1 cellular context compared by ENCODE assay signal in the genomic region with DNA sequence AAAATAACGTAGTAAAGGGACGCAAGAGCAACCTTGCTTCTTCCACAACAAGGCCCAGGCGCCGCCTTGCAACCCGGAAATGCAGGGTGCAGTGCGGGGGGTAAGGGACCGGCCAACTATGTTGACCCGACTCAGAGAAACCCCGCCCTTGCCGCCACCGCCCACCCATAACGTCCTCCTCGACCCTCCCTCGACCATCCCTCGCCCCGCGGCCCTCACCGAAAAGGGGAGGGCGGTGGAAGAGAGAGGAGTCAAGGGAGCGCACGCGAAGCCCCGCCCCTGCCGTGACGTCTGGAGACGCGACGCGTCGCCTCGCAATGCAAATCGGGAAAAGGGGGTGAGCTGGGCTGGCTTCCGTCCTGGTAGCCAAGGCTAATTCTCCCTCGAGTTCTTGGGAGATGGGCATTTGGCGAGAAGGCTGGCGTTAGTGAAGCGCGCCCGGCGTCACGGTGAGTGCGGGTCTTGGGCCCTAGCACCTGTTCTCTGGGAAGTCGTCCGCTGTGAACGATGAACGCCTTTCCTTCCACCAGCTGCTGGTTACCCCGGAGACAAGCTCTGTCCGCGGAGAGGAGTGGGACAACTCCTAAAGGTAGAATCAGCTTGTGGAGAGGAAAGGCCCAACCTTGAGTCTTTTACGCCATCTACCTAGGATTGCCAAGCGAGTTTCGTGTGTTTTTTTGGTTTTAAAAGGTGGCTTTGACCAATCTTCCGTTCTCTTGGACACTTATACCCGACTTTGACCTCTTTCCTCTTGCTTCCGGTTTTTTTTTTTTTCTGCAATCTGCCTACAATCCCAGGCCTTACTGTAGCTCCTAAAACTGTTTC.
TF ChIP-seq lines count a peak whose summit lies in the region.

TSS of gene USP8 (plus strand) at position 340 of the 825 bp plus-strand sequence. CDS start 14,669 bp downstream, outside the sequence.

TF ChIP-seq in K562, 482 proteins besides CTCF, POLR2A, EP300 and RAD21 (continued from another document and continues in another):
- TF ChIP-seq, protein P1, sequence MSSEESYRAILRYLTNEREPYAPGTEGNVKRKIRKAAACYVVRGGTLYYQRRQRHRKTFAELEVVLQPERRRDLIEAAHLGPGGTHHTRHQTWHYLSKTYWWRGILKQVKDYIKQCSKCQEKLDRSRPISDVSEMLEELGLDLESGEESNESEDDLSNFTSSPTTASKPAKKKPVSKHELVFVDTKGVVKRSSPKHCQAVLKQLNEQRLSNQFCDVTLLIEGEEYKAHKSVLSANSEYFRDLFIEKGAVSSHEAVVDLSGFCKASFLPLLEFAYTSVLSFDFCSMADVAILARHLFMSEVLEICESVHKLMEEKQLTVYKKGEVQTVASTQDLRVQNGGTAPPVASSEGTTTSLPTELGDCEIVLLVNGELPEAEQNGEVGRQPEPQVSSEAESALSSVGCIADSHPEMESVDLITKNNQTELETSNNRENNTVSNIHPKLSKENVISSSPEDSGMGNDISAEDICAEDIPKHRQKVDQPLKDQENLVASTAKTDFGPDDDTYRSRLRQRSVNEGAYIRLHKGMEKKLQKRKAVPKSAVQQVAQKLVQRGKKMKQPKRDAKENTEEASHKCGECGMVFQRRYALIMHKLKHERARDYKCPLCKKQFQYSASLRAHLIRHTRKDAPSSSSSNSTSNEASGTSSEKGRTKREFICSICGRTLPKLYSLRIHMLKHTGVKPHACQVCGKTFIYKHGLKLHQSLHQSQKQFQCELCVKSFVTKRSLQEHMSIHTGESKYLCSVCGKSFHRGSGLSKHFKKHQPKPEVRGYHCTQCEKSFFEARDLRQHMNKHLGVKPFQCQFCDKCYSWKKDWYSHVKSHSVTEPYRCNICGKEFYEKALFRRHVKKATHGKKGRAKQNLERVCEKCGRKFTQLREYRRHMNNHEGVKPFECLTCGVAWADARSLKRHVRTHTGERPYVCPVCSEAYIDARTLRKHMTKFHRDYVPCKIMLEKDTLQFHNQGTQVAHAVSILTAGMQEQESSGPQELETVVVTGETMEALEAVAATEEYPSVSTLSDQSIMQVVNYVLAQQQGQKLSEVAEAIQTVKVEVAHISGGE (CRISPR knock-in tag; IDR thresholded peaks at IDR 0.05): peak in 2 of 3 experiments; percentile 33 to 74; a peak in 2 of 6 replicates
- TF ChIP-seq MAFF (IDR thresholded peaks at IDR 0.05; ENCODE audit: low read length) (no peak), RERE (CRISPR knock-in tag; IDR thresholded peaks at IDR 0.05; ENCODE audit: borderline replicate concordance) (no peak), RBM22 (IDR thresholded peaks at IDR 0.05; ENCODE audit: low read depth, low read length, poor library complexity, severe bottlenecking) (peak; percentile 41), PREB (CRISPR knock-in tag; IDR thresholded peaks at IDR 0.05) (no peak), ELF2 (CRISPR knock-in tag; IDR thresholded peaks at IDR 0.05) (peak; percentile 90), JUND (IDR thresholded peaks at IDR 0.05; ENCODE audit: borderline replicate concordance, low read depth, low read length) (peak; percentile 41; the same call in 1 of the 2 replicates), JUND (tag; IDR thresholded peaks at IDR 0.05; ENCODE audit: borderline replicate concordance, low read depth, low read length) (peak; percentile 6; the same call in 1 of the 3 replicates), HNRNPL (IDR thresholded peaks at IDR 0.05; ENCODE audit: low read depth, low read length) (no peak), TCFL5 (CRISPR knock-in tag; conservative IDR thresholded peaks at IDR 0.05) (no peak), UBTF (IDR thresholded peaks at IDR 0.05; ENCODE audit: borderline replicate concordance in 1 of 2, low read depth in 2 of 2, low read length in 2 of 2) (peak in 1 of 2 experiments; percentile 42; a peak in 1 of 4 replicates), RBM14 (IDR thresholded peaks at IDR 0.05; ENCODE audit: borderline replicate concordance, insufficient read depth, low read depth, low read length) (no peak), HEY1 (CRISPR knock-in tag; IDR thresholded peaks at IDR 0.05; ENCODE audit: borderline replicate concordance) (no peak), ZNF639 (CRISPR knock-in tag; conservative IDR thresholded peaks at IDR 0.05 in 1 of 2, IDR thresholded peaks at IDR 0.05 in 1 of 2) (peak in 1 of 2 experiments; percentile 72; a peak in 2 of 4 replicates), BCL6 (CRISPR knock-in tag; IDR thresholded peaks at IDR 0.05) (no peak), MAZ (CRISPR knock-in tag; conservative IDR thresholded peaks at IDR 0.05 in 1 of 2, IDR thresholded peaks at IDR 0.05 in 1 of 2) (peak; percentile 93 to 99), GATAD2A (IDR thresholded peaks at IDR 0.05) (no peak), USF1 (CRISPR knock-in tag; IDR thresholded peaks at IDR 0.05) (no peak), MYNN (IDR thresholded peaks at IDR 0.05) (peak; percentile 39; the same call in 1 of the 2 replicates), MYNN (CRISPR knock-in tag; IDR thresholded peaks at IDR 0.05) (no peak), GABPB1 (CRISPR knock-in tag; IDR thresholded peaks at IDR 0.05) (peak; percentile 79), KLF10 (CRISPR knock-in tag; IDR thresholded peaks at IDR 0.05) (no peak), CBFB (CRISPR knock-in tag; IDR thresholded peaks at IDR 0.05) (0 out of 2 replicates have a peak, but pooled peaks have one; percentile 49), FOXK2 (conservative IDR thresholded peaks at IDR 0.05 in 1 of 2, IDR thresholded peaks at IDR 0.05 in 1 of 2; ENCODE audit: low read depth in 2 of 2) (peak; percentile 96 to 97), MTA2 (IDR thresholded peaks at IDR 0.05; ENCODE audit: low read depth) (no peak), ZBTB1 (CRISPR knock-in tag; IDR thresholded peaks at IDR 0.05; ENCODE audit: borderline replicate concordance, low read depth) (no peak), EZH2 (IDR thresholded peaks at IDR 0.05; ENCODE audit: borderline replicate concordance, low read depth, low read length) (no peak), KDM5B (IDR thresholded peaks at IDR 0.05; ENCODE audit: insufficient replicate concordance, low read depth, low read length) (peak; percentile 97), NCOA2 (IDR thresholded peaks at IDR 0.05; ENCODE audit: partially characterized antibody in 2 of 2) (no peak)
- TF ChIP-seq, protein P2, sequence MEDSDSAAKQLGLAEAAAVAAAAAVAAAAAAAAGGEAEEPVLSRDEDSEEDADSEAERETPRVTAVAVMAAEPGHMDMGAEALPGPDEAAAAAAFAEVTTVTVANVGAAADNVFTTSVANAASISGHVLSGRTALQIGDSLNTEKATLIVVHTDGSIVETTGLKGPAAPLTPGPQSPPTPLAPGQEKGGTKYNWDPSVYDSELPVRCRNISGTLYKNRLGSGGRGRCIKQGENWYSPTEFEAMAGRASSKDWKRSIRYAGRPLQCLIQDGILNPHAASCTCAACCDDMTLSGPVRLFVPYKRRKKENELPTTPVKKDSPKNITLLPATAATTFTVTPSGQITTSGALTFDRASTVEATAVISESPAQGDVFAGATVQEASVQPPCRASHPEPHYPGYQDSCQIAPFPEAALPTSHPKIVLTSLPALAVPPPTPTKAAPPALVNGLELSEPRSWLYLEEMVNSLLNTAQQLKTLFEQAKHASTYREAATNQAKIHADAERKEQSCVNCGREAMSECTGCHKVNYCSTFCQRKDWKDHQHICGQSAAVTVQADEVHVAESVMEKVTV (CRISPR knock-in tag; IDR thresholded peaks at IDR 0.05): no peak
- TF ChIP-seq, protein P3, sequence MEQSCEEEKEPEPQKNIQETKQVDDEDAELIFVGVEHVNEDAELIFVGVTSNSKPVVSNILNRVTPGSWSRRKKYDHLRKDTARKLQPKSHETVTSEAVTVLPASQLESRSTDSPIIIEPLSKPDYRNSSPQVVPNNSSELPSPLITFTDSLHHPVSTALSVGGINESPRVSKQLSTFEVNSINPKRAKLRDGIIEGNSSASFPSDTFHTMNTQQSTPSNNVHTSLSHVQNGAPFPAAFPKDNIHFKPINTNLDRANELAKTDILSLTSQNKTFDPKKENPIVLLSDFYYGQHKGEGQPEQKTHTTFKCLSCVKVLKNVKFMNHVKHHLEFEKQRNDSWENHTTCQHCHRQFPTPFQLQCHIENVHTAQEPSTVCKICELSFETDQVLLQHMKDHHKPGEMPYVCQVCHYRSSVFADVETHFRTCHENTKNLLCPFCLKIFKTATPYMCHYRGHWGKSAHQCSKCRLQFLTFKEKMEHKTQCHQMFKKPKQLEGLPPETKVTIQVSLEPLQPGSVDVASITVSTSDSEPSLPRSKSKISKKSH (CRISPR knock-in tag; IDR thresholded peaks at IDR 0.05): no peak
- TF ChIP-seq, protein P4, sequence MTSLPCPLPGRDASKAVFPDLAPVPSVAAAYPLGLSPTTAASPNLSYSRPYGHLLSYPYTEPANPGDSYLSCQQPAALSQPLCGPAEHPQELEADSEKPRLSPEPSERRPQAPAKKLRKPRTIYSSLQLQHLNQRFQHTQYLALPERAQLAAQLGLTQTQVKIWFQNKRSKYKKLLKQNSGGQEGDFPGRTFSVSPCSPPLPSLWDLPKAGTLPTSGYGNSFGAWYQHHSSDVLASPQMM (CRISPR knock-in tag; IDR thresholded peaks at IDR 0.05): no peak
